In the genomic region with DNA sequence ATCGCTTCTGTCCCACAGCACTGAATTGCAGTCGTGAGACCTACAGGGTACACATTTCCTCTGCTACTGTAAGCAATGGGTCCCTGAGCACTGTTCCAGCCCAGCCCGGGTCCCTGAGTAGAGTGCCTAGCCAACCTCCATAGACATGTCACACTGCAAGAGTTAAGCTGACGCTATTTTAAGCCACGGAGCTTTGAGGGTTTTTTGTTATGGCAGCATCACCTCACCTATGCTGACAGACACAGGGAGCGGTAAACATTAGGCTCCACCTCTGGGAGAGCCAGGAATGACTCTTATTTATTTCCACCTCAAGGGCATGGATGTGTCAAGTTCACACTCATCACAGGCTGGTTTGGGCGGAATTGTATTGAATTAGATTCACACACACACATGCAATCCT, we compare ENCODE assay signal across 9 cellular contexts. TPM values are rescaled to one million over a fixed set of nuclear protein-coding genes. Genes with fewer than 3 reads are reported as not detected.
"Had no signal": no experiment of that assay in that cellular context is flagged by ENCODE, and none has a peak within 500 bp of the region (broad histone marks: within the 10 kb centered on the region; RNA-seq: fewer than 3 reads in every experiment).

No MANE protein-coding gene starts in this region.

- H2AFZ ChIP-seq: GM23338 had no signal

- H3K27ac ChIP-seq: HL-60 had no signal

- FAIRE-seq: H1, H54 had no signal

- H3K4me2 ChIP-seq: GM23338 had no signal

- DNase-seq: H9, HCEC 1CT, KG1 had no signal

- ATAC-seq: GM23338 had no signal

- H3K4me3 ChIP-seq: GM23338 had no signal

RNA-seq across cellular contexts. Expression of a gene that starts 45.1 kb away (rescaled TPM):
- total RNA-seq: HT1080 had no signal
- polyA plus RNA-seq: IgD-negative memory B cell had no signal
